Comparison of ENCODE assay signal across 24 cellular contexts in genomic region chr14:44463386-44464004, GRCh38. TPM values are rescaled to one million over a fixed set of nuclear protein-coding genes. Genes with fewer than 3 reads are reported as not detected.
DNase-seq lines count a peak whose midpoint lies in the region; ATAC-seq, FAIRE-seq and TF ChIP-seq lines count a peak whose summit lies in the region.
"Had no signal": no experiment of that assay in that cellular context is flagged by ENCODE, and none has a peak within 500 bp of the region (broad histone marks: within the 10 kb centered on the region; RNA-seq: fewer than 3 reads in every experiment).

No MANE protein-coding gene starts in this region.

- CTCF ChIA-PET in A673 (lab: Charles Lee): no interaction called here
- CTCF ChIA-PET in activated naive CD4-positive, alpha-beta T cell treated with anti-CD3 and anti-CD28 coated beads for 36 hours (lab: Charles Lee): no interaction called here

- peaks cover 11% of the 10 kb centered on the region for H3K4me1 ChIP-seq in A673 (ENCODE audit: insufficient read depth, low read length, poor library complexity, severe bottlenecking)
- H3K4me1 ChIP-seq in astrocyte (ENCODE audit: insufficient read depth, low read length): no peaks in the 10 kb centered on the region
- H3K4me1 ChIP-seq: A549, Peyer's patch, stomach had no signal

- H3K4me3 Mint-ChIP-seq in astrocyte (ENCODE audit: unreplicated experiment): no peak overlapping the region
- no peak overlapping the region for H3K4me3 Mint-ChIP-seq in activated naive CD4-positive, alpha-beta T cell treated with anti-CD3 and anti-CD28 coated beads for 36 hours
- H3K4me3 Mint-ChIP-seq in nephron progenitor cell: no peak overlapping the region
- H3K4me3 Mint-ChIP-seq: activated naive CD8-positive, alpha-beta T cell; CD4-positive, CD25-positive, alpha-beta regulatory T cell had no signal

- no TSS peak for BruUV-seq in A673 (replicated peaks; lab: Mats Ljungman, UMichigan)

- no peak for TF ChIP-seq CTCF in A673 (conservative IDR thresholded peaks at IDR 0.05; ENCODE audit: low read depth, low read length)
- TF ChIP-seq CTCF in astrocyte (IDR thresholded peaks at IDR 0.05; ENCODE audit: insufficient read depth, low read depth, low read length): no peak
- no peak for TF ChIP-seq CTCF in nephron progenitor cell (IDR thresholded peaks at IDR 0.05)

- H3K9me3 ChIP-seq in A673 (ENCODE audit: low read depth, low read length, poor library complexity, severe bottlenecking) (no peaks in the 10 kb centered on the region), astrocyte (ENCODE audit: insufficient read depth, low read depth, low read length) (no peaks in the 10 kb centered on the region)
- H3K9me3 ChIP-seq: A549, neutrophil, Peyer's patch had no signal

- H2AFZ ChIP-seq in astrocyte (ENCODE audit: low read depth, low read length): no peak overlapping the region

- H3K27me3 ChIP-seq in A673 (replicated peaks; ENCODE audit: insufficient read depth, low read depth, low read length, poor library complexity) (no peaks in the 10 kb centered on the region), astrocyte (ENCODE audit: insufficient read depth, low read length) (no peaks in the 10 kb centered on the region)
- H3K27me3 ChIP-seq: cardiac muscle cell, neutrophil, Peyer's patch, stomach had no signal

- no peak for ATAC-seq in HG03095 (IDR thresholded peaks at IDR 0.05; ENCODE audit: unreplicated experiment)
- ATAC-seq: A549 had no signal

- no peak overlapping the region for H3K4me2 ChIP-seq in astrocyte (ENCODE audit: low read length)
- H3K4me2 ChIP-seq: A549 had no signal

- POLR2A ChIA-PET in A673 (lab: Charles Lee; ENCODE audit: low non-redundant PET): interaction anchor here (0.6 kb wide), 1 partner anchor 415 kb away, joined by 4 read pairs; no protein-coding TSS in a partner anchor

- H3K27ac Mint-ChIP-seq in astrocyte (ENCODE audit: unreplicated experiment): peak overlapping the region; percentile 93
- no peak overlapping the region for H3K27ac Mint-ChIP-seq in activated naive CD4-positive, alpha-beta T cell treated with anti-CD3 and anti-CD28 coated beads for 36 hours
- no peak overlapping the region for H3K27ac Mint-ChIP-seq in nephron progenitor cell
- H3K27ac Mint-ChIP-seq: activated naive CD8-positive, alpha-beta T cell; CD4-positive, CD25-positive, alpha-beta regulatory T cell had no signal

- H3K9ac ChIP-seq in astrocyte (ENCODE audit: low read length): no peak overlapping the region

- no peaks in the 10 kb centered on the region for H3K36me3 Mint-ChIP-seq in astrocyte (ENCODE audit: low read depth, unreplicated experiment)
- H3K36me3 Mint-ChIP-seq in activated naive CD4-positive, alpha-beta T cell treated with anti-CD3 and anti-CD28 coated beads for 36 hours (ENCODE audit: low read depth): no peaks in the 10 kb centered on the region
- H3K36me3 Mint-ChIP-seq in nephron progenitor cell (ENCODE audit: low read depth): no peaks in the 10 kb centered on the region
- H3K36me3 Mint-ChIP-seq: activated naive CD8-positive, alpha-beta T cell; CD4-positive, CD25-positive, alpha-beta regulatory T cell had no signal

- H3K27me3 Mint-ChIP-seq in astrocyte (ENCODE audit: low read depth, unreplicated experiment) (no peaks in the 10 kb centered on the region), nephron progenitor cell (ENCODE audit: low read depth, poor library complexity) (no peaks in the 10 kb centered on the region)
- no peaks in the 10 kb centered on the region for H3K27me3 Mint-ChIP-seq in activated naive CD4-positive, alpha-beta T cell treated with anti-CD3 and anti-CD28 coated beads for 36 hours (ENCODE audit: low read depth)
- H3K27me3 Mint-ChIP-seq: activated naive CD8-positive, alpha-beta T cell; CD4-positive, CD25-positive, alpha-beta regulatory T cell had no signal

- H3K4me1 Mint-ChIP-seq in astrocyte (ENCODE audit: low read depth, unreplicated experiment) (peaks cover 7% of the 10 kb centered on the region), nephron progenitor cell (peaks cover 11% of the 10 kb centered on the region)
- no peaks in the 10 kb centered on the region for H3K4me1 Mint-ChIP-seq in activated naive CD4-positive, alpha-beta T cell treated with anti-CD3 and anti-CD28 coated beads for 36 hours (ENCODE audit: low read depth)
- H3K4me1 Mint-ChIP-seq: CD4-positive, CD25-positive, alpha-beta regulatory T cell had no signal

- H3K4me3 ChIP-seq in A673 (ENCODE audit: low read depth, low read length, poor library complexity, severe bottlenecking): no peak overlapping the region
- no peak overlapping the region for H3K4me3 ChIP-seq in astrocyte (ENCODE audit: insufficient read depth, low read depth, low read length)
- H3K4me3 ChIP-seq: A549, cardiac muscle cell, Peyer's patch, stomach had no signal

- DNase-seq in A673 (ENCODE audit: low spot score) (peak; percentile 42), NCI-H1105 treated with DMSO at 0.1 percent for 48 hours (lab: John Stamatoyannopoulos, UW) (peak; percentile 90), NCI-H2196 (lab: John Stamatoyannopoulos, UW; ENCODE audit: unreplicated experiment) (peak; percentile 64), astrocyte (ENCODE audit: low read depth) (no peak), nephron progenitor cell (no peak)
- DNase-seq in activated naive CD4-positive, alpha-beta T cell treated with anti-CD3 and anti-CD28 coated beads for 36 hours: no peak
- DNase-seq in stimulated activated CD8-positive, alpha-beta memory T cell treated with anti-CD3 and anti-CD28 coated beads, Interleukin-4, amount 100 ng/mL, for 48 hours: no peak
- DNase-seq: activated CD4-positive, alpha-beta T cell treated with anti-CD3 and anti-CD28 coated beads, Interleukin-2, amount 50 U/mL, for 1 hour; activated T-cell treated with anti-CD3 and anti-CD28 coated beads, Interleukin-2, amount 50 U/mL, for 1 hour; CD4-positive, CD25-positive, alpha-beta regulatory T cell; GDM1; Kasumi-1; mesendoderm; NCI-H526; Peyer's patch; stomach had no signal

- FAIRE-seq in astrocyte (lab: Jason Lieb, UNC): no peak
- FAIRE-seq: A549, GM12891, H54, TTC549 had no signal

- intact Hi-C loops in A673 (cut with micrococcal nuclease; ENCODE audit: unreplicated experiment): no loop called here
- intact Hi-C loops in activated naive CD4-positive, alpha-beta T cell treated with anti-CD3 and anti-CD28 coated beads for 36 hours (cut with micrococcal nuclease): no loop called here

- H3K9me3 Mint-ChIP-seq in astrocyte (ENCODE audit: unreplicated experiment): no peaks in the 10 kb centered on the region
- peaks cover 3% of the 10 kb centered on the region for H3K9me3 Mint-ChIP-seq in activated naive CD4-positive, alpha-beta T cell treated with anti-CD3 and anti-CD28 coated beads for 36 hours
- no peaks in the 10 kb centered on the region for H3K9me3 Mint-ChIP-seq in nephron progenitor cell

- peak overlapping the region; percentile 40 for H3K27ac ChIP-seq in A673 (ENCODE audit: low read depth, low read length, poor library complexity, severe bottlenecking)
- no peak overlapping the region for H3K27ac ChIP-seq in astrocyte (ENCODE audit: low read depth, low read length)
- H3K27ac ChIP-seq: A549, cardiac muscle cell, neutrophil, Peyer's patch, stomach had no signal

- no peaks in the 10 kb centered on the region for H4K20me1 ChIP-seq in astrocyte (ENCODE audit: insufficient read depth, low read length)

- H3K36me3 ChIP-seq in A673 (ENCODE audit: insufficient read depth, low read length, poor library complexity, severe bottlenecking) (no peaks in the 10 kb centered on the region), astrocyte (ENCODE audit: insufficient read depth, low read length) (no peaks in the 10 kb centered on the region)
- H3K36me3 ChIP-seq: cardiac muscle cell, neutrophil, Peyer's patch, stomach had no signal

- no peaks in the 10 kb centered on the region for H3K79me2 ChIP-seq in astrocyte (ENCODE audit: insufficient read depth, low read length)

RNA-seq across cellular contexts. Expression of gene FSCB, which starts 43.6 kb away (rescaled TPM):
- total RNA-seq in A673 (2021) (not detected in 2 replicates), astrocyte (not detected in 2 replicates)
- total RNA-seq in activated naive CD4-positive, alpha-beta T cell treated with anti-CD3 and anti-CD28 coated beads for 36 hours: not detected
- total RNA-seq: cardiac muscle cell; CD4-positive, CD25-positive, alpha-beta regulatory T cell had no signal

Comparison
In these comparisons a context has a peak if more than half of its experiments do, and no peak if none do; other contexts are left out.
1. DNase-seq: peak in A673 (single experiment), NCI-H1105 treated with DMSO at 0.1 percent for 48 hours (single experiment) and NCI-H2196 (single experiment); none in astrocyte (single experiment), activated naive CD4-positive, alpha-beta T cell treated with anti-CD3 and anti-CD28 coated beads for 36 hours (single experiment), stimulated activated CD8-positive, alpha-beta memory T cell treated with anti-CD3 and anti-CD28 coated beads, Interleukin-4, amount 100 ng/mL, for 48 hours (single experiment) and nephron progenitor cell (single experiment).